8 cellular contexts compared by ENCODE assay signal in genomic region chr6:30571085-30572077, GRCh38. TPM values are rescaled to one million over a fixed set of nuclear protein-coding genes. Genes with fewer than 3 reads are reported as not detected.
DNase-seq lines count a peak whose midpoint lies in the region; TF ChIP-seq lines count a peak whose summit lies in the region.

TSS of gene ABCF1 (plus strand) at chr6:30571442. CDS start at chr6:30571488, 46 bp downstream.

- H3K79me1 ChIP-seq in neuronal stem cell (ENCODE audit: low read depth, low read length) = peaks cover 2% of the 10 kb centered on the region

- peak within 1 kb of the TSS; percentile 93 for H2AFZ ChIP-seq in neuronal stem cell (ENCODE audit: low read length)

- peaks cover 5 to 8% of the 10 kb centered on the region in 2 donors for H3K4me1 ChIP-seq in neuronal stem cell (ENCODE audit: control insufficient read depth in 2 of 2, insufficient read depth in 1 of 2, low read depth in 1 of 2, low read length in 2 of 2)

- intact Hi-C loops in activated naive CD4-positive, alpha-beta T cell treated with anti-CD3 and anti-CD28 coated beads for 36 hours (cut with micrococcal nuclease) = loop anchor here (1.0 to 2.0 kb wide), 5 partner anchors 15 to 149 kb away; partner anchors contain the start of genes GNL1 and TUBB

- H3K23ac ChIP-seq in neuronal stem cell (ENCODE audit: low read depth, low read length, poor library complexity) = peak within 1 kb of the TSS; percentile 99

- no peaks in the 10 kb centered on the region for H3K27me3 Mint-ChIP-seq in activated naive CD4-positive, alpha-beta T cell treated with anti-CD3 and anti-CD28 coated beads for 36 hours (ENCODE audit: low read depth)

- CTCF ChIA-PET in activated naive CD4-positive, alpha-beta T cell treated with anti-CD3 and anti-CD28 coated beads for 36 hours (lab: Charles Lee) = interaction anchor here (0.6 to 2.3 kb wide), 7 partner anchors 14 to 151 kb away, joined by 3 to 10 read pairs (median 4); partner anchors contain the start of gene PRR3

- peak within 1 kb of the TSS; percentile 68 for H3K4me3 ChIP-seq in HFF-Myc (replicated peaks; ENCODE audit: low read depth, low read length)
- H3K4me3 ChIP-seq in neuronal stem cell (ENCODE audit: low read length in 2 of 2) = peak within 1 kb of the TSS; percentile 63 to 87

- peak within 1 kb of the TSS; percentile 76 for H2BK12ac ChIP-seq in neuronal stem cell (ENCODE audit: low read length)

- peaks cover 18% of the 10 kb centered on the region for H3K36me3 Mint-ChIP-seq in activated naive CD4-positive, alpha-beta T cell treated with anti-CD3 and anti-CD28 coated beads for 36 hours (ENCODE audit: low read depth)

- peak within 1 kb of the TSS; percentile 73 for H2BK5ac ChIP-seq in neuronal stem cell (ENCODE audit: low read length)

- peak within 1 kb of the TSS; percentile 85 for H3K27ac ChIP-seq in neuronal stem cell (replicated peaks; ENCODE audit: low read length)

- H3K4me1 Mint-ChIP-seq in activated naive CD4-positive, alpha-beta T cell treated with anti-CD3 and anti-CD28 coated beads for 36 hours (ENCODE audit: low read depth) = peaks cover 70% of the 10 kb centered on the region

- peaks cover 0 to 2% (median 0%) of the 10 kb centered on the region in 3 experiments for H3K27me3 ChIP-seq in neuronal stem cell (ENCODE audit: control insufficient read depth in 3 of 3, insufficient read depth in 3 of 3, low read depth in 1 of 3, low read length in 3 of 3)

- peak within 1 kb of the TSS; percentile 54 for H4K8ac ChIP-seq in neuronal stem cell (ENCODE audit: low read depth, low read length)

- WGBS in neuronal stem cell (ENCODE audit: extremely low coverage in 2 of 2, insufficient read length in 2 of 2, insufficient replicate concordance in 1 of 2), 2 donors = no CpG with 5 or more reads among the region's 67 CpGs

- H4K91ac ChIP-seq in neuronal stem cell (ENCODE audit: low read depth, low read length, poor library complexity) = no peak within 1 kb of the TSS

- H3K4ac ChIP-seq in neuronal stem cell (ENCODE audit: low read length) = no peak within 1 kb of the TSS

- peak within 1 kb of the TSS; percentile 98 for H3K4me3 Mint-ChIP-seq in activated naive CD4-positive, alpha-beta T cell treated with anti-CD3 and anti-CD28 coated beads for 36 hours

- peak within 1 kb of the TSS; percentile 93 for H3K4me2 ChIP-seq in neuronal stem cell (ENCODE audit: insufficient read depth, low read length, poor library complexity, severe bottlenecking)

- no peaks in the 10 kb centered on the region for H3K9me3 Mint-ChIP-seq in activated naive CD4-positive, alpha-beta T cell treated with anti-CD3 and anti-CD28 coated beads for 36 hours

- peak within 1 kb of the TSS; percentile 98 for H3K9ac ChIP-seq in neuronal stem cell (ENCODE audit: low read depth, low read length, poor library complexity)

- H2BK120ac ChIP-seq in neuronal stem cell (ENCODE audit: low read depth, low read length) = no peak within 1 kb of the TSS

- TF ChIP-seq CTCF in HFF-Myc (IDR thresholded peaks at IDR 0.05; ENCODE audit: low read depth, low read length, missing control alignments) = no peak
- TF ChIP-seq CTCF in subcutaneous adipose tissue (IDR thresholded peaks at IDR 0.05; ENCODE audit: low read depth) = no peak

- H3K14ac ChIP-seq in neuronal stem cell (ENCODE audit: low read length) = peak within 1 kb of the TSS; percentile 99

- peak within 1 kb of the TSS; percentile 99 for H3K18ac ChIP-seq in neuronal stem cell (ENCODE audit: low read length)

- peak within 1 kb of the TSS; percentile 95 for H3K27ac Mint-ChIP-seq in activated naive CD4-positive, alpha-beta T cell treated with anti-CD3 and anti-CD28 coated beads for 36 hours

- H2AK5ac ChIP-seq in neuronal stem cell (ENCODE audit: low read depth, low read length) = no peak within 1 kb of the TSS

- H3K36me3 ChIP-seq in neuronal stem cell (replicated peaks in 1 of 2; ENCODE audit: control insufficient read depth in 2 of 2, insufficient read depth in 2 of 2, low read length in 2 of 2) = peaks cover 3 to 37% of the 10 kb centered on the region in 2 donors

- H2BK15ac ChIP-seq in neuronal stem cell (ENCODE audit: low read length) = peak within 1 kb of the TSS; percentile 70

- peak; percentile 99 for DNase-seq in GM03348 (ENCODE audit: low spot score)
- peak; percentile 88 for DNase-seq in HFF-Myc (ENCODE audit: extremely low read depth, low read depth)
- DNase-seq in NAMALWA (ENCODE audit: low spot score) = peak; percentile 97
- peak; percentile 96 for DNase-seq in SK-N-DZ (ENCODE audit: low spot score)
- peak; percentile 99 for DNase-seq in activated naive CD4-positive, alpha-beta T cell treated with anti-CD3 and anti-CD28 coated beads for 36 hours
- DNase-seq in foreskin melanocyte = peak; percentile 94
- peak; percentile 96 for DNase-seq in neuronal stem cell (ENCODE audit: low spot score)

- no peaks in the 10 kb centered on the region for H3K9me3 ChIP-seq in neuronal stem cell (replicated peaks in 1 of 2; ENCODE audit: control insufficient read depth in 2 of 2, insufficient read depth in 1 of 2, low read depth in 1 of 2, low read length in 2 of 2)

RNA-seq across cellular contexts. Expression of gene ABCF1, which starts in this region (rescaled TPM):
- polyA plus RNA-seq in SK-N-DZ (2014; cell fraction: cytosol; rRNA removed) = 36.0 and 46.5 TPM in 2 replicates
- polyA plus RNA-seq in SK-N-DZ (2014; cell fraction: nucleus; rRNA removed) = 49.0 and 49.4 TPM in 2 replicates
- 10 to 100 TPM; 79.5 to 82.7 TPM for total RNA-seq in activated naive CD4-positive, alpha-beta T cell treated with anti-CD3 and anti-CD28 coated beads for 36 hours
- 66.4 TPM for polyA plus RNA-seq in neuronal stem cell (2013, experiment 1 of 2)
- polyA plus RNA-seq in neuronal stem cell (2013, experiment 2 of 2) = 63.9 TPM
- 10 to 100 TPM; 22.3 to 34.7 (median 34.4) TPM for total RNA-seq in subcutaneous adipose tissue

Comparison
In these comparisons a context has a peak if more than half of its experiments do, and no peak if none do; other contexts are left out.
1. Peak in every context shown above with its lines: DNase-seq, H3K4me3 ChIP-seq and H3K27ac ChIP-seq.